Comparison of ENCODE assay signal across 30 cellular contexts in genomic region chr5:17424674-17425073, GRCh38.
"Had no signal": no experiment of that assay in that cellular context is flagged by ENCODE, and none has a peak within 500 bp of the region (broad histone marks: within the 10 kb centered on the region; RNA-seq: fewer than 3 reads in every experiment).

No MANE protein-coding gene starts in this region.

- H3K36me3 Mint-ChIP-seq: activated naive CD8-positive, alpha-beta T cell treated with anti-CD3 and anti-CD28 coated beads for 36 hours had no signal

- H3K27me3 ChIP-seq: adrenal gland, body of pancreas, foreskin keratinocyte, gastrocnemius medialis, heart left ventricle had no signal

- H3K4me1 ChIP-seq: adrenal gland, body of pancreas, esophagus muscularis mucosa, gastrocnemius medialis had no signal

- H3K9me3 ChIP-seq: adrenal gland, body of pancreas, esophagus muscularis mucosa, gastrocnemius medialis had no signal

- H3K27ac ChIP-seq: adrenal gland, body of pancreas, esophagus muscularis mucosa, foreskin keratinocyte, gastrocnemius medialis, heart left ventricle had no signal

- H3K36me3 ChIP-seq: adrenal gland, esophagus muscularis mucosa, gastrocnemius medialis, heart left ventricle had no signal

- ATAC-seq: activated naive CD8-positive, alpha-beta T cell treated with anti-CD3 and anti-CD28 coated beads, Interleukin-2, amount 50 U/mL, for 24 hours; activated T-cell treated with anti-CD3 and anti-CD28 coated beads, Interleukin-2, amount 50 U/mL, for 72 hours; body of pancreas; effector memory CD8-positive, alpha-beta T cell; foreskin keratinocyte; gastrocnemius medialis; heart left ventricle had no signal

- H3K4me3 Mint-ChIP-seq: activated CD4-positive, alpha-beta memory T cell treated with anti-CD3 and anti-CD28 coated beads, Interleukin-2, amount 10 ng/mL, durations not matched to agents 7 days and 5 days; activated CD4-positive, alpha-beta T cell treated with anti-CD3 and anti-CD28 coated beads, Interleukin-2, amount 10 ng/mL, durations not matched to agents 7 days and 5 days; activated naive CD8-positive, alpha-beta T cell treated with anti-CD3 and anti-CD28 coated beads for 36 hours; activated naive CD8-positive, alpha-beta T cell treated with anti-CD3 and anti-CD28 coated beads, Interleukin-2, amount 50 U/mL, for 24 hours; activated T-cell treated with anti-CD3 and anti-CD28 coated beads, Interleukin-2, amount 50 U/mL, for 24 hours; activated T-cell treated with anti-CD3 and anti-CD28 coated beads, Interleukin-2, amount 50 U/mL, for 72 hours; effector memory CD8-positive, alpha-beta T cell had no signal

- H3K9me3 Mint-ChIP-seq: activated CD4-positive, alpha-beta T cell treated with anti-CD3 and anti-CD28 coated beads, Interleukin-2, amount 10 ng/mL, durations not matched to agents 7 days and 5 days had no signal

- H3K27ac Mint-ChIP-seq: activated CD4-positive, alpha-beta memory T cell treated with anti-CD3 and anti-CD28 coated beads, Interleukin-2, amount 10 ng/mL, durations not matched to agents 7 days and 5 days; activated CD4-positive, alpha-beta T cell treated with anti-CD3 and anti-CD28 coated beads, Interleukin-2, amount 10 ng/mL, durations not matched to agents 7 days and 5 days; activated naive CD8-positive, alpha-beta T cell treated with anti-CD3 and anti-CD28 coated beads for 36 hours; activated naive CD8-positive, alpha-beta T cell treated with anti-CD3 and anti-CD28 coated beads, Interleukin-2, amount 50 U/mL, for 24 hours; activated T-cell treated with anti-CD3 and anti-CD28 coated beads, Interleukin-2, amount 50 U/mL, for 24 hours; activated T-cell treated with anti-CD3 and anti-CD28 coated beads, Interleukin-2, amount 50 U/mL, for 72 hours; effector memory CD8-positive, alpha-beta T cell had no signal

- H3K4me1 Mint-ChIP-seq: activated CD4-positive, alpha-beta memory T cell treated with anti-CD3 and anti-CD28 coated beads, Interleukin-2, amount 10 ng/mL, durations not matched to agents 7 days and 5 days; activated CD4-positive, alpha-beta T cell treated with anti-CD3 and anti-CD28 coated beads, Interleukin-2, amount 10 ng/mL, durations not matched to agents 7 days and 5 days; activated naive CD8-positive, alpha-beta T cell treated with anti-CD3 and anti-CD28 coated beads for 36 hours; activated naive CD8-positive, alpha-beta T cell treated with anti-CD3 and anti-CD28 coated beads, Interleukin-2, amount 50 U/mL, for 24 hours had no signal

- DNase-seq: activated CD4-positive, alpha-beta memory T cell treated with anti-CD3 and anti-CD28 coated beads, Interleukin-2, amount 10 ng/mL, durations not matched to agents 7 days and 5 days; activated CD4-positive, alpha-beta T cell treated with anti-CD3 and anti-CD28 coated beads for 1 hour; activated CD4-positive, alpha-beta T cell treated with anti-CD3 and anti-CD28 coated beads for 4 hours; activated CD4-positive, alpha-beta T cell treated with anti-CD3 and anti-CD28 coated beads, Interleukin-2, amount 10 ng/mL, durations not matched to agents 7 days and 5 days; activated CD4-positive, alpha-beta T cell treated with anti-CD3 and anti-CD28 coated beads, Interleukin-2, amount 50 U/mL, for 4 hours; activated CD8-positive, alpha-beta memory T cell treated with anti-CD3 and anti-CD28 coated beads, Interleukin-2, amount 50 U/mL, for 48 hours; activated gamma-delta T cell; activated naive CD4-positive, alpha-beta T cell; activated naive CD4-positive, alpha-beta T cell treated with anti-CD3 and anti-CD28 coated beads, Interleukin-2, amount 50 U/mL, for 16 hours; activated naive CD8-positive, alpha-beta T cell treated with anti-CD3 and anti-CD28 coated beads for 36 hours; activated naive CD8-positive, alpha-beta T cell treated with anti-CD3 and anti-CD28 coated beads, Interleukin-2, amount 50 U/mL, for 24 hours; activated T-cell treated with anti-CD3 and anti-CD28 coated beads for 4 hours; activated T-cell treated with anti-CD3 and anti-CD28 coated beads, Interleukin-2, amount 50 U/mL, for 24 hours; activated T-cell treated with anti-CD3 and anti-CD28 coated beads, Interleukin-2, amount 50 U/mL, for 72 hours; adrenal gland; amygdala; aorta; body of pancreas; caudate nucleus; cortex of kidney; dermis blood vessel endothelial cell; effector CD4-positive, alpha-beta T cell; effector memory CD8-positive, alpha-beta T cell; erythroblast; foreskin keratinocyte; gastrocnemius medialis; glutamatergic neuron; T-helper 2 cell had no signal

- H3K27me3 Mint-ChIP-seq: activated CD4-positive, alpha-beta memory T cell treated with anti-CD3 and anti-CD28 coated beads, Interleukin-2, amount 10 ng/mL, durations not matched to agents 7 days and 5 days; activated CD4-positive, alpha-beta T cell treated with anti-CD3 and anti-CD28 coated beads, Interleukin-2, amount 10 ng/mL, durations not matched to agents 7 days and 5 days; activated naive CD8-positive, alpha-beta T cell treated with anti-CD3 and anti-CD28 coated beads for 36 hours; activated naive CD8-positive, alpha-beta T cell treated with anti-CD3 and anti-CD28 coated beads, Interleukin-2, amount 50 U/mL, for 24 hours; activated T-cell treated with anti-CD3 and anti-CD28 coated beads, Interleukin-2, amount 50 U/mL, for 24 hours; effector memory CD8-positive, alpha-beta T cell had no signal

- H3K4me3 ChIP-seq: adrenal gland, body of pancreas, esophagus muscularis mucosa, gastrocnemius medialis, heart left ventricle had no signal
